ENCODE assay signal across 1 cellular context in the genomic region with DNA sequence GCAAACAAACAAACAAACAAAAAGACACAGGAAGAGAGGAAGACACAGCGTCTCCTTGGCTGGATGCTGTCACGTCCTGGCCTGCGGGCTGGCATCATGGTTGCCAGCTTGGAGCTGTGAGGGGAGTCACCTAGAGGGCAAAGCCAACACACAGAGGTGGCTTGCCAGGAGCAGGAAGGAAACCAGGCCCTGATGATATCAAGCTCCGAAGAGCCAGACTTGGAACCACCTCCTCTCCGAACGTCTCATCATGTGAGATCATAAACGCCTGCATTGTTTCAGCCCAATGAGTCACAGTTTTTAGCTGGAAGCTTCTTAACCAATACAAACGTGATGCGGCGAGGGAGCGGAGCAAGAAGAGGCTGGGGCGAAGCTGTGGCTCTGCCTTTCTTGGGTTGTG.
TF ChIP-seq lines count a peak whose summit lies in the region.

No MANE protein-coding gene starts in this region.

TF ChIP-seq in WTC11, 78 proteins besides CTCF, POLR2A, EP300 and RAD21 (continued from another document):
- no peak for TF ChIP-seq ZNF219 (CRISPR knock-in tag; IDR thresholded peaks at IDR 0.05; ENCODE audit: borderline replicate concordance)
- TF ChIP-seq EMX1 (CRISPR knock-in tag; IDR thresholded peaks at IDR 0.05), result no peak
- TF ChIP-seq KAT7 (CRISPR knock-in tag; IDR thresholded peaks at IDR 0.05; ENCODE audit: borderline replicate concordance), result no peak
- TF ChIP-seq, protein P1, sequence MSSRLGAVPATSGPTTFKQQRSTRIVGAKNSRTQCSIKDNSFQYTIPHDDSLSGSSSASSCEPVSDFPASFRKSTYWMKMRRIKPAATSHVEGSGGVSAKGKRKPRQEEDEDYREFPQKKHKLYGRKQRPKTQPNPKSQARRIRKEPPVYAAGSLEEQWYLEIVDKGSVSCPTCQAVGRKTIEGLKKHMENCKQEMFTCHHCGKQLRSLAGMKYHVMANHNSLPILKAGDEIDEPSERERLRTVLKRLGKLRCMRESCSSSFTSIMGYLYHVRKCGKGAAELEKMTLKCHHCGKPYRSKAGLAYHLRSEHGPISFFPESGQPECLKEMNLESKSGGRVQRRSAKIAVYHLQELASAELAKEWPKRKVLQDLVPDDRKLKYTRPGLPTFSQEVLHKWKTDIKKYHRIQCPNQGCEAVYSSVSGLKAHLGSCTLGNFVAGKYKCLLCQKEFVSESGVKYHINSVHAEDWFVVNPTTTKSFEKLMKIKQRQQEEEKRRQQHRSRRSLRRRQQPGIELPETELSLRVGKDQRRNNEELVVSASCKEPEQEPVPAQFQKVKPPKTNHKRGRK (CRISPR knock-in tag; IDR thresholded peaks at IDR 0.05; ENCODE audit: borderline replicate concordance), result no peak
- TF ChIP-seq MXD4 (CRISPR knock-in tag; IDR thresholded peaks at IDR 0.05; ENCODE audit: borderline replicate concordance), result no peak
- no peak for TF ChIP-seq CREM (CRISPR knock-in tag; IDR thresholded peaks at IDR 0.05)
- TF ChIP-seq ZNF138 (CRISPR knock-in tag; conservative IDR thresholded peaks at IDR 0.05), result no peak
- no peak for TF ChIP-seq SMAD3 (CRISPR knock-in tag; IDR thresholded peaks at IDR 0.05; ENCODE audit: borderline replicate concordance)
- TF ChIP-seq FOXJ3 (CRISPR knock-in tag; IDR thresholded peaks at IDR 0.05; ENCODE audit: borderline replicate concordance), result no peak
- no peak for TF ChIP-seq NR2C2 (CRISPR knock-in tag; IDR thresholded peaks at IDR 0.05)
- no peak for TF ChIP-seq TEAD4 (CRISPR knock-in tag; IDR thresholded peaks at IDR 0.05)
- no peak for TF ChIP-seq ESRRA (CRISPR knock-in tag; IDR thresholded peaks at IDR 0.05; ENCODE audit: borderline replicate concordance)
- TF ChIP-seq JUN (CRISPR knock-in tag; IDR thresholded peaks at IDR 0.05), result no peak
